ENCODE assay signal across 1 cellular context in the genomic region with DNA sequence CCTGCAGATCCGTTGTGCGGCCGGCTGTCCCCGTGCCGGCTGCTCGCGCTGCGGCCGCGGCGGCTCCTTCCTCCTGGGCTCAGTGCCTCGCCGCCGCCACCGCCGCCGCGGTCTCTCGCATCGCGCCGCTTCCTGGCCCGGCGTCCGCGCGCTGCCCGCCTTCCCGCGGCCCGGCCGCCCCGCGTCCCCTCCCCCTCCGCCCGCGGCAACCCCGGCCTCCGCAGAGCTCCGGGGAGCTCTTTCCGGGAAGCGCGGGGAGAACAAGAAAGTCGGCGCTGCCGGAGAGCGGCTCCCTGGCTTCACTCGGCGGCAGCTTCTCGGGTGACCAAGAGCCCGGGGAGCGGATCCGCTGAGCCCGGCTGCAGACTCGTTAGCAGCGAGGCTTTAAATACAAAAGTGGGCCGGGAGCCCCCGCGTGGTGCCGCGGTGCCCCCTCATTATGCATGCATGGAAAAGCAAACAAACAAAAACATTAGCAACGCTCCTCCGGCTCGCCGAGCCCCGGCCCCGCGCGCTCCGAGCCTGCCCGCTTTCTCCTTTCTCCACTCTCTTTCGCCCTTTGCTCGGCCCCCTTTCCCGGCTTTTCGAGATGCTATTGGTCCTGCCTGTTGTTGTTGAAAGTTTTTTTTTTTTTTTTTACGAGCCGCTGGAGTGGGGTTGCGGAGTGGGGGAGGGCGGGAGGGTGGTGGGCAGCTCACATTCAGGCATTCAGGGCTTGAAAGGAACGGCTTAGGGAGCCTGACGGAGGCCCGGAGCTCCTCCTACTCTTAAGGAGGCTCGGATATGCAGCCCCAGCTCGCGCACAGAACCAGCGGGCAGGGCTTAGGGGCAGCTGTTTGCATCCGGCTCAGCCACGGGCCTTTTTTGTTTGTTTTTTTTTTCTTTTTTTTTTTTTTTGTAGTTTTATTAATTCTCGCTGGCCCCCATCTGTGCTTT.
A peak's percentile ranks its signal among the peaks of the same experiment; 100 is the strongest.
TF ChIP-seq lines count a peak whose summit lies in the region.

GAS1 (minus strand) TSS at position 361 of the 936 bp plus-strand sequence. CDS start 727 bp downstream, outside the sequence.

TF ChIP-seq in HEK293, 187 proteins besides CTCF, POLR2A, EP300 and RAD21 (continued from another document and continues in another):
- TF ChIP-seq, protein P1, sequence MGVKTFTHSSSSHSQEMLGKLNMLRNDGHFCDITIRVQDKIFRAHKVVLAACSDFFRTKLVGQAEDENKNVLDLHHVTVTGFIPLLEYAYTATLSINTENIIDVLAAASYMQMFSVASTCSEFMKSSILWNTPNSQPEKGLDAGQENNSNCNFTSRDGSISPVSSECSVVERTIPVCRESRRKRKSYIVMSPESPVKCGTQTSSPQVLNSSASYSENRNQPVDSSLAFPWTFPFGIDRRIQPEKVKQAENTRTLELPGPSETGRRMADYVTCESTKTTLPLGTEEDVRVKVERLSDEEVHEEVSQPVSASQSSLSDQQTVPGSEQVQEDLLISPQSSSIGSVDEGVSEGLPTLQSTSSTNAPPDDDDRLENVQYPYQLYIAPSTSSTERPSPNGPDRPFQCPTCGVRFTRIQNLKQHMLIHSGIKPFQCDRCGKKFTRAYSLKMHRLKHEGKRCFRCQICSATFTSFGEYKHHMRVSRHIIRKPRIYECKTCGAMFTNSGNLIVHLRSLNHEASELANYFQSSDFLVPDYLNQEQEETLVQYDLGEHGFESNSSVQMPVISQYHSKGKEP (tag by site-specific recombination; IDR thresholded peaks at IDR 0.05) = peak; percentile 94
- no peak for TF ChIP-seq GLI4 (tag by site-specific recombination; IDR thresholded peaks at IDR 0.05)
- peak; percentile 54 for TF ChIP-seq ZFHX2 (tag by site-specific recombination; conservative IDR thresholded peaks at IDR 0.05)
- TF ChIP-seq SP7 (tag by site-specific recombination; IDR thresholded peaks at IDR 0.05) = peak; percentile 48; the same call in 1 of the 2 replicates
- TF ChIP-seq SALL2 (tag by site-specific recombination; IDR thresholded peaks at IDR 0.05; ENCODE audit: borderline replicate concordance) = no peak
- no peak for TF ChIP-seq ZNF664 (tag by site-specific recombination; IDR thresholded peaks at IDR 0.05)
- peak; percentile 92 for TF ChIP-seq PRDM1 (tag by site-specific recombination; IDR thresholded peaks at IDR 0.05)
- no peak for TF ChIP-seq ZNF555 (tag by site-specific recombination; conservative IDR thresholded peaks at IDR 0.05)
- no peak for TF ChIP-seq ZNF596 (tag by site-specific recombination; IDR thresholded peaks at IDR 0.05)
- no peak; the same call in 1 of the 2 replicates for TF ChIP-seq REST (tag by site-specific recombination; IDR thresholded peaks at IDR 0.05)
- no peak for TF ChIP-seq ZNF707 (tag by site-specific recombination; IDR thresholded peaks at IDR 0.05)
- TF ChIP-seq, protein P2, sequence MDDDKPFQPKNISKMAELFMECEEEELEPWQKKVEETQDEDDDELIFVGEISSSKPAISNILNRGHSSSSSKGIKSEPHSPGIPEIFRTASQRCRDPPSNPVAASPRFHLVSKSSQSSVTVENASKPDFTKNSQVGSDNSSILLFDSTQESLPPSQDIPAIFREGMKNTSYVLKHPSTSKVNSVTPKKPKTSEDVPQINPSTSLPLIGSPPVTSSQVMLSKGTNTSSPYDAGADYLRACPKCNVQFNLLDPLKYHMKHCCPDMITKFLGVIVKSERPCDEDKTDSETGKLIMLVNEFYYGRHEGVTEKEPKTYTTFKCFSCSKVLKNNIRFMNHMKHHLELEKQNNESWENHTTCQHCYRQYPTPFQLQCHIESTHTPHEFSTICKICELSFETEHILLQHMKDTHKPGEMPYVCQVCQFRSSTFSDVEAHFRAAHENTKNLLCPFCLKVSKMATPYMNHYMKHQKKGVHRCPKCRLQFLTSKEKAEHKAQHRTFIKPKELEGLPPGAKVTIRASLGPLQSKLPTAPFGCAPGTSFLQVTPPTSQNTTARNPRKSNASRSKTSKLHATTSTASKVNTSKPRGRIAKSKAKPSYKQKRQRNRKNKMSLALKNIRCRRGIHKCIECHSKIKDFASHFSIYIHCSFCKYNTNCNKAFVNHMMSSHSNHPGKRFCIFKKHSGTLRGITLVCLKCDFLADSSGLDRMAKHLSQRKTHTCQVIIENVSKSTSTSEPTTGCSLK (tag by site-specific recombination; IDR thresholded peaks at IDR 0.05) = no peak
- no peak for TF ChIP-seq ZNF132 (tag by site-specific recombination; IDR thresholded peaks at IDR 0.05; ENCODE audit: borderline replicate concordance)
- TF ChIP-seq ZNF514 (tag by site-specific recombination; IDR thresholded peaks at IDR 0.05) = no peak
- peak; percentile 46; the same call in 1 of the 2 replicates for TF ChIP-seq INSM2 (tag by site-specific recombination; IDR thresholded peaks at IDR 0.05)
- TF ChIP-seq ZNF521 (tag by site-specific recombination; IDR thresholded peaks at IDR 0.05) = no peak
- peak; percentile 61; the same call in 1 of the 2 replicates for TF ChIP-seq ZNF610 (tag by site-specific recombination; IDR thresholded peaks at IDR 0.05; ENCODE audit: borderline replicate concordance)
- peak; percentile 92 for TF ChIP-seq HOXD13 (CRISPR knock-in tag; IDR thresholded peaks at IDR 0.05; ENCODE audit: borderline replicate concordance)
- TF ChIP-seq ZNF202 (tag by site-specific recombination; IDR thresholded peaks at IDR 0.05; ENCODE audit: borderline replicate concordance) = no peak
- TF ChIP-seq ZBTB10 (tag by site-specific recombination; IDR thresholded peaks at IDR 0.05) = peak; percentile 65; the same call in 1 of the 2 replicates
- no peak for TF ChIP-seq KLF16 (tag by site-specific recombination; IDR thresholded peaks at IDR 0.05)
- no peak for TF ChIP-seq ELK4 (IDR thresholded peaks at IDR 0.05; ENCODE audit: borderline replicate concordance, low read depth, low read length)
- TF ChIP-seq ZNF837 (tag by site-specific recombination; IDR thresholded peaks at IDR 0.05) = no peak
- TF ChIP-seq ZIC2 (tag by site-specific recombination; IDR thresholded peaks at IDR 0.05) = peak; percentile 68
- TF ChIP-seq ZFP3 (tag by site-specific recombination; IDR thresholded peaks at IDR 0.05; ENCODE audit: low read depth) = 0 out of 2 replicates have a peak, but pooled peaks have one; percentile 8
- no peak for TF ChIP-seq ZNF354C (tag by site-specific recombination; IDR thresholded peaks at IDR 0.05; ENCODE audit: borderline replicate concordance, low read depth)
- no peak for TF ChIP-seq ZNF776 (tag by site-specific recombination; IDR thresholded peaks at IDR 0.05; ENCODE audit: borderline replicate concordance)
- peak; percentile 46; the same call in 1 of the 2 replicates for TF ChIP-seq EGR2 (tag by site-specific recombination; IDR thresholded peaks at IDR 0.05; ENCODE audit: low read depth)
- TF ChIP-seq ZNF518A (tag by site-specific recombination; conservative IDR thresholded peaks at IDR 0.05; ENCODE audit: low read depth) = no peak
- TF ChIP-seq ZNF529 (tag by site-specific recombination; IDR thresholded peaks at IDR 0.05; ENCODE audit: insufficient replicate concordance) = no peak
- TF ChIP-seq ZNF146 (tag by site-specific recombination; IDR thresholded peaks at IDR 0.05) = no peak
- TF ChIP-seq ZNF792 (tag by site-specific recombination; IDR thresholded peaks at IDR 0.05) = no peak
- TF ChIP-seq ZNF138 (tag by site-specific recombination; IDR thresholded peaks at IDR 0.05; ENCODE audit: borderline replicate concordance) = no peak
